15 cellular contexts compared by ENCODE assay signal in the genomic region with DNA sequence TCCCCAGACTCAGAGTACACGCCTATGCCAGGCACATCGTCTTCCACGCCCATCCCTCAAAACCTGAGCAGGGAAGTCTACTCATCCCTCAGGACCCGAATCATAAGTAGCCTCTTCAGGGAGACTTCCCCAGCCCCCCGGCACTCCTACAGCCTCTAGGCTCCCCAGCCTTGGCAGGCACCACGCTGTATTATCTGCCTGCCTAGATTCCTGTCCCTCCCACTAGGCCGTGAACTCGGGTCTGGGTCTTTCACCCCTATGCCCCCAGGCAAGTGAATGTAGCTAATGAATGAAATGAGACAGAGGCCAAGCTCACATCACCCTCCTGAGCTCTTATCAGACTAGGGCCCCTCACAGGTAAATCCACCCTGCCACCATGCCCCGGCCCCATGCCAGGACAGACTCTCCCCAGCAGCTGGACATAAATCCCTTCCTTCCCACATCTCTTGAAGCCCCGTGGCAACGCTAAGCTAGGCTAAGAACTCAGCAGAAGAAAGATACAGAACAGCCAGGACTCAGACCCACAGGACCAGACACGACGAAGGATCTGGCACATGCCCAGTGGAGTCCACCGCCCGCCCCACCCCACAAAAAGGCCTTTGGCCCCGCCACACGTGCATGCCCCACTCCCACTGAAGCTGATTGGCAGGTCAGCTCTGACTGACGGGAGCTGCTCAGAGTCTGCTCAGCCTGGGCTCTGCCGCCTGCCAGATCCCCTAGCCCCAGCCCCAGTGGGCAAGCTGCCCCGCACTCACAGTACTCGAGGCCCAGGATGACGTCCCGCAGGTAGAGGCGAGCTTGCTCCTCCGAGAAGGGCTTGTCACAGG. TPM values are rescaled to one million over a fixed set of nuclear protein-coding genes. Genes with fewer than 3 reads are reported as not detected.
DNase-seq lines count a peak whose midpoint lies in the region; ATAC-seq and TF ChIP-seq lines count a peak whose summit lies in the region.
"Had no signal": no experiment of that assay in that cellular context is flagged by ENCODE, and none has a peak within 500 bp of the region (broad histone marks: within the 10 kb centered on the region; RNA-seq: fewer than 3 reads in every experiment).

No MANE protein-coding gene starts in this region.

- no peak for TF ChIP-seq POLR2A in spleen (IDR thresholded peaks at IDR 0.05)

- H3F3A ChIP-seq in GM23338 (replicated peaks; ENCODE audit: low read depth), result no peaks in the 10 kb centered on the region

- peak; percentile 80 for ATAC-seq in GM23338
- ATAC-seq in HG03045 (IDR thresholded peaks at IDR 0.05; ENCODE audit: unreplicated experiment), result no peak
- no peak for ATAC-seq in GM18907 (IDR thresholded peaks at IDR 0.05; ENCODE audit: unreplicated experiment)
- ATAC-seq: activated T-cell treated with anti-CD3 and anti-CD28 coated beads, Interleukin-2, amount 50 U/mL, for 4 hours had no signal

- H3K27ac ChIP-seq in GM23338 (ENCODE audit: low read depth), result no peak overlapping the region
- peak overlapping the region; percentile 99 for H3K27ac ChIP-seq in WERI-Rb-1
- peak overlapping the region; percentile 78 to 84 for H3K27ac ChIP-seq in right atrium auricular region
- H3K27ac ChIP-seq in spleen, result no peak overlapping the region
- H3K27ac ChIP-seq: lower lobe of right lung had no signal

- H3K27ac Mint-ChIP-seq in GM23338 (peak overlapping the region; percentile 69; the same call in 1 of the 2 replicates), progenitor cell of endocrine pancreas (peak overlapping the region; percentile 46)

- H3K9me3 ChIP-seq in WERI-Rb-1 (ENCODE audit: severe bottlenecking) (no peaks in the 10 kb centered on the region), right atrium auricular region (no peaks in the 10 kb centered on the region), spleen (no peaks in the 10 kb centered on the region)
- H3K9me3 ChIP-seq: BLaER1 treated with 17β-estradiol and CSF1 and Interleukin-3, amounts not matched to agents 10 nM and 100 nM; lower lobe of right lung had no signal

- no peak for DNase-seq in GM23338 (ENCODE audit: low spot score)
- DNase-seq in WERI-Rb-1, result peak; percentile 91
- DNase-seq in right atrium auricular region (ENCODE audit: low spot score), result no peak
- no peak for DNase-seq in progenitor cell of endocrine pancreas (ENCODE audit: low spot score, unreplicated experiment)
- DNase-seq in activated CD8-positive, alpha-beta memory T cell treated with anti-CD3 and anti-CD28 coated beads, Interleukin-2, amount 50 U/mL, for 48 hours, result no peak
- no peak for DNase-seq in spleen
- DNase-seq: activated T-cell treated with anti-CD3 and anti-CD28 coated beads, Interleukin-2, amount 50 U/mL, for 4 hours; lower lobe of right lung; NCI-H2107; T1000 had no signal

- H3K4me1 ChIP-seq in GM23338 (ENCODE audit: insufficient read depth) (no peaks in the 10 kb centered on the region), right atrium auricular region (peaks cover 0 to 17% of the 10 kb centered on the region in 2 donors), spleen (no peaks in the 10 kb centered on the region)
- H3K4me1 ChIP-seq: lower lobe of right lung had no signal

- peaks cover 10% of the 10 kb centered on the region for H3K27me3 Mint-ChIP-seq in GM23338 (ENCODE audit: insufficient read depth, low read depth, poor library complexity)
- no peaks in the 10 kb centered on the region for H3K27me3 Mint-ChIP-seq in progenitor cell of endocrine pancreas

- 0 out of 2 replicates have a peak, but pooled peaks cover 3% of the 10 kb centered on the region for H3K36me3 ChIP-seq in GM23338 (ENCODE audit: insufficient read depth)
- peaks cover 77% of the 10 kb centered on the region for H3K36me3 ChIP-seq in WERI-Rb-1
- H3K36me3 ChIP-seq in right atrium auricular region, result peaks cover 17% of the 10 kb centered on the region
- H3K36me3 ChIP-seq in spleen, result peaks cover 0 to 91% (median 5%) of the 10 kb centered on the region in 6 donors

- TF ChIP-seq CTCF in GM23338 (conservative IDR thresholded peaks at IDR 0.05; ENCODE audit: low read depth in 2 of 2) (no peak), WERI-Rb-1 (IDR thresholded peaks at IDR 0.05; ENCODE audit: low read depth, low read length) (no peak), right atrium auricular region (IDR thresholded peaks at IDR 0.05) (no peak), progenitor cell of endocrine pancreas (IDR thresholded peaks at IDR 0.05; ENCODE audit: unreplicated experiment) (no peak), spleen (IDR thresholded peaks at IDR 0.05 in 8 of 11, conservative IDR thresholded peaks at IDR 0.05 in 3 of 11) (no peak)

- H2AFZ ChIP-seq in GM23338, result no peak overlapping the region

- no peak overlapping the region for H3K4me2 ChIP-seq in GM23338

- H3K79me2 ChIP-seq in GM23338 (replicated peaks; ENCODE audit: insufficient read depth), result no peaks in the 10 kb centered on the region

- 84 to 92% (median 90%) methylated on average over 22 to 25 of the region's 25 CpGs for WGBS in spleen, 5 donors

- H3K9me2 ChIP-seq in GM23338 (ENCODE audit: insufficient read depth), result no peaks in the 10 kb centered on the region

- intact Hi-C loops in spleen (cut with DNase I; ENCODE audit: low total_unique reads), result no loop called here

- no peaks in the 10 kb centered on the region; the same call in 1 of the 2 replicates for H4K20me1 ChIP-seq in GM23338 (replicated peaks; ENCODE audit: insufficient read depth)
- H4K20me1 ChIP-seq: BLaER1 treated with 17β-estradiol and CSF1 and Interleukin-3, amounts not matched to agents 10 nM and 100 nM had no signal

- H3K36me3 Mint-ChIP-seq in GM23338 (ENCODE audit: low read depth) (peaks cover 18% of the 10 kb centered on the region), progenitor cell of endocrine pancreas (ENCODE audit: insufficient read depth) (no peaks in the 10 kb centered on the region)

- H3K9me3 Mint-ChIP-seq in GM23338 (no peaks in the 10 kb centered on the region), progenitor cell of endocrine pancreas (ENCODE audit: low read depth) (no peaks in the 10 kb centered on the region)
- H3K9me3 Mint-ChIP-seq: activated T-cell treated with anti-CD3 and anti-CD28 coated beads, Interleukin-2, amount 50 U/mL, for 4 hours had no signal

- H3K4me3 Mint-ChIP-seq in GM23338 (no peak overlapping the region), progenitor cell of endocrine pancreas (ENCODE audit: low read depth) (no peak overlapping the region)
- H3K4me3 Mint-ChIP-seq: activated T-cell treated with anti-CD3 and anti-CD28 coated beads, Interleukin-2, amount 50 U/mL, for 4 hours had no signal

- H3K4me1 Mint-ChIP-seq in GM23338 (no peaks in the 10 kb centered on the region; the same call in 2 of the 3 replicates), progenitor cell of endocrine pancreas (ENCODE audit: low read depth) (peaks cover 2% of the 10 kb centered on the region)

- H3K27me3 ChIP-seq in GM23338 (ENCODE audit: insufficient read depth), result no peaks in the 10 kb centered on the region
- H3K27me3 ChIP-seq in WERI-Rb-1 (ENCODE audit: insufficient read depth, low read depth, severe bottlenecking), result no peaks in the 10 kb centered on the region
- H3K27me3 ChIP-seq in right atrium auricular region, result no peaks in the 10 kb centered on the region
- H3K27me3 ChIP-seq in spleen (replicated peaks in 1 of 7), result no peaks in the 10 kb centered on the region
- H3K27me3 ChIP-seq: BLaER1 treated with 17β-estradiol and CSF1 and Interleukin-3, amounts not matched to agents 10 nM and 100 nM had no signal

- H3K4me3 ChIP-seq in GM23338 (no peak overlapping the region), WERI-Rb-1 (ENCODE audit: low read depth, low read length) (peak overlapping the region; percentile 27), right atrium auricular region (no peak overlapping the region), spleen (no peak overlapping the region)
- H3K4me3 ChIP-seq: BLaER1 treated with 17β-estradiol and CSF1 and Interleukin-3, amounts not matched to agents 10 nM and 100 nM; lower lobe of right lung; skin epidermis had no signal

TF ChIP-seq in GM23338, 12 proteins besides CTCF, POLR2A, EP300 and RAD21 (continues in another document):
- no peak for TF ChIP-seq ZNF331 (CRISPR knock-in tag; IDR thresholded peaks at IDR 0.05; ENCODE audit: low read depth)
- no peak for TF ChIP-seq NANOG (IDR thresholded peaks at IDR 0.05; ENCODE audit: borderline replicate concordance)
- no peak for TF ChIP-seq JUNB (IDR thresholded peaks at IDR 0.05; ENCODE audit: unreplicated experiment)
- TF ChIP-seq ZNF114 (CRISPR knock-in tag; IDR thresholded peaks at IDR 0.05), result no peak
- TF ChIP-seq POLR2AphosphoS5 (IDR thresholded peaks at IDR 0.05; ENCODE audit: low read depth), result no peak
- no peak for TF ChIP-seq EZH2 (IDR thresholded peaks at IDR 0.05; ENCODE audit: low read depth, unreplicated experiment)

RNA-seq across cellular contexts. Expression of gene CAMKK1, which starts 13.0 kb away (rescaled TPM):
- total RNA-seq in GM23338 (2014; rRNA removed; shearing (Covaris generic)), result 7.1 and 8.7 TPM in 2 replicates
- polyA plus RNA-seq in GM23338 (2016; fragmentation: Nextera tagmentation; extraction: Ambion mirVana) (4.3 TPM in 2 replicates), spleen (10 to 100 TPM in 1 of 3 donors, 1 to 10 TPM in 2; 5.2 to 10.0 (median 10.0) TPM)
- total RNA-seq in right atrium auricular region (1 to 10 TPM; 3.0 to 3.2 TPM), progenitor cell of endocrine pancreas (3.3 and 3.6 TPM in 2 replicates), spleen (10 to 100 TPM in 2 of 7 donors, 1 to 10 TPM in 5; 7.7 to 13.0 (median 8.8) TPM)

RNA-seq across cellular contexts. Expression of gene NCBP3, which starts 33.8 kb away (rescaled TPM):
- 34.6 and 42.8 TPM in 2 replicates for total RNA-seq in GM23338 (2014; rRNA removed; shearing (Covaris generic))
- polyA plus RNA-seq in GM23338 (2016; fragmentation: Nextera tagmentation; extraction: Ambion mirVana), result 28.1 and 35.5 TPM in 2 replicates
- 10 to 100 TPM; 15.2 to 21.4 TPM for total RNA-seq in right atrium auricular region
- total RNA-seq in progenitor cell of endocrine pancreas, result 90.4 and 90.9 TPM in 2 replicates
- 10 to 100 TPM; 24.9 to 43.9 (median 39.8) TPM for total RNA-seq in spleen
- polyA plus RNA-seq in spleen, result 10 to 100 TPM; 13.0 to 22.8 (median 20.6) TPM

RNA-seq across cellular contexts. Expression of gene P2RX1, which starts 36.5 kb away (rescaled TPM):
- total RNA-seq in GM23338 (2014; rRNA removed; shearing (Covaris generic)), result 0.19 and 2.2 TPM in 2 replicates
- polyA plus RNA-seq in GM23338 (2016; fragmentation: Nextera tagmentation; extraction: Ambion mirVana) (0.17 and 0.31 TPM in 2 replicates), spleen (10 to 100 TPM in 2 of 3 donors, 1 to 10 TPM in 1; 9.2 to 22.0 (median 10.3) TPM)
- total RNA-seq in right atrium auricular region (1 to 10 TPM in 1 of 2 donors, under 1 TPM in 1; 0.85 to 2.8 TPM), progenitor cell of endocrine pancreas (0.19 and 0.60 TPM in 2 replicates), spleen (10 to 100 TPM; 16.8 to 46.3 (median 23.1) TPM)
- total RNA-seq: M059J had no signal

Comparison
In these comparisons a context has a peak if more than half of its experiments do, and no peak if none do; other contexts are left out.
1. H3K27ac ChIP-seq: peak in WERI-Rb-1 (single experiment) and right atrium auricular region (2 of 2); none in GM23338 (single experiment) and spleen (0 of 8).